Comparison of ENCODE assay signal across 8 cellular contexts in the genomic region with DNA sequence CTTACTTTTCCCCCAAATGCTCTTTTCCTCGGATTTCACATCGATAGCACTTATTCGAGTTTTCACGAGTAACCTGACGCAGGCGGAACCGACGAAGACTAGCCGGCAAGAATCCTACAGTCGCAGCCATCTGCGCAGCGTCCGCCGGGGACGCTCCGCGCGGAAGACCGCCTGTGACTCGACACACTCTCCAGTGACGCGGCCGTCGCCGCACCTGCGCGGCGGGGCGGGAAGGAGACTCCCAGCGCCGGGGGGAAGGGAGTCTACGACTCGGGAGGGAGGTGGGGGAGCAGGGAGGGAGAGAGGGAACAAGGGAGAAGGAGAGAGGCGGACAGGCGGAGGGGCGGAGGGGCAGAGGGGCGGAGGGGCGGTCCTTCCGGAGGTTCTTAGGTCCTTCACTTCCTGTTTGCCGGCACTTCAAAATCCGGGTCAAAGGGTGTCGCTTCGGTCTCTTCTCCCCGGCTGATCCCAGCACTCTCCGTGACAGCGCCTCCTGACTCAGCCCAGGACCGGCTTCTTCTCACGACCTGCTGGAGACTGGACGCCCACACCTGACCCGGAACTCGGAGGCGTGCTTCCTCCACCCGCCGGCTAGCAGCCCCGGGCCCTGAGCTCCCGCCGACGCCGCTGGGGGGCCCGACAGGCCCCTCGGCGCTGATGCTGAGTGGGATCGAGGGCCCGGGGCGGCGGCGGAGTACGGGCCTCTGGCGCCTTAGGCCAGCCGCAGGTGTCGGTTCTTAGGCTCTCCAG. TPM values are rescaled to one million over a fixed set of nuclear protein-coding genes. Genes with fewer than 3 reads are reported as not detected.
A peak's percentile ranks its signal among the peaks of the same experiment; 100 is the strongest.
DNase-seq lines count a peak whose midpoint lies in the region; ATAC-seq, FAIRE-seq and TF ChIP-seq lines count a peak whose summit lies in the region.

A gene with protein sequence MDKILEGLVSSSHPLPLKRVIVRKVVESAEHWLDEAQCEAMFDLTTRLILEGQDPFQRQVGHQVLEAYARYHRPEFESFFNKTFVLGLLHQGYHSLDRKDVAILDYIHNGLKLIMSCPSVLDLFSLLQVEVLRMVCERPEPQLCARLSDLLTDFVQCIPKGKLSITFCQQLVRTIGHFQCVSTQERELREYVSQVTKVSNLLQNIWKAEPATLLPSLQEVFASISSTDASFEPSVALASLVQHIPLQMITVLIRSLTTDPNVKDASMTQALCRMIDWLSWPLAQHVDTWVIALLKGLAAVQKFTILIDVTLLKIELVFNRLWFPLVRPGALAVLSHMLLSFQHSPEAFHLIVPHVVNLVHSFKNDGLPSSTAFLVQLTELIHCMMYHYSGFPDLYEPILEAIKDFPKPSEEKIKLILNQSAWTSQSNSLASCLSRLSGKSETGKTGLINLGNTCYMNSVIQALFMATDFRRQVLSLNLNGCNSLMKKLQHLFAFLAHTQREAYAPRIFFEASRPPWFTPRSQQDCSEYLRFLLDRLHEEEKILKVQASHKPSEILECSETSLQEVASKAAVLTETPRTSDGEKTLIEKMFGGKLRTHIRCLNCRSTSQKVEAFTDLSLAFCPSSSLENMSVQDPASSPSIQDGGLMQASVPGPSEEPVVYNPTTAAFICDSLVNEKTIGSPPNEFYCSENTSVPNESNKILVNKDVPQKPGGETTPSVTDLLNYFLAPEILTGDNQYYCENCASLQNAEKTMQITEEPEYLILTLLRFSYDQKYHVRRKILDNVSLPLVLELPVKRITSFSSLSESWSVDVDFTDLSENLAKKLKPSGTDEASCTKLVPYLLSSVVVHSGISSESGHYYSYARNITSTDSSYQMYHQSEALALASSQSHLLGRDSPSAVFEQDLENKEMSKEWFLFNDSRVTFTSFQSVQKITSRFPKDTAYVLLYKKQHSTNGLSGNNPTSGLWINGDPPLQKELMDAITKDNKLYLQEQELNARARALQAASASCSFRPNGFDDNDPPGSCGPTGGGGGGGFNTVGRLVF (plus strand): TSS at position 415 of the 750 bp plus-strand sequence. CDS start 534 bp downstream, outside the sequence.

- H3K27ac Mint-ChIP-seq in dendritic cell treated with granulocyte-macrophage colony-stimulating factor and Interleukin-4, amounts not matched to agents 40 ng/mL and 50 ng/mL, for 4 days: peak within 1 kb of the TSS; percentile 87

- peaks cover 30% of the 10 kb centered on the region for H4K20me1 ChIP-seq in HepG2 (ENCODE audit: insufficient read depth, low read length)

- H3K36me3 ChIP-seq in HepG2 (replicated peaks in 1 of 2; ENCODE audit: control insufficient read depth in 1 of 2, insufficient read depth in 2 of 2, low read length in 2 of 2): peaks cover 0 to 4% of the 10 kb centered on the region in 2 experiments; a peak in 2 of 5 replicates

- H3K4me3 Mint-ChIP-seq in dendritic cell treated with granulocyte-macrophage colony-stimulating factor and Interleukin-4, amounts not matched to agents 40 ng/mL and 50 ng/mL, for 4 days: peak within 1 kb of the TSS; percentile 99

- H3K36me3 Mint-ChIP-seq in dendritic cell treated with granulocyte-macrophage colony-stimulating factor and Interleukin-4, amounts not matched to agents 40 ng/mL and 50 ng/mL, for 4 days (ENCODE audit: low read depth): peaks cover 42% of the 10 kb centered on the region

- no peaks in the 10 kb centered on the region; a peak in 1 of 5 replicates for H3K27me3 ChIP-seq in HepG2 (ENCODE audit: control insufficient read depth in 1 of 2, insufficient read depth in 2 of 2, low read length in 2 of 2)

- peak within 1 kb of the TSS; percentile 83 to 100 (median 96) for H3K4me3 ChIP-seq in HepG2 (replicated peaks in 1 of 3; ENCODE audit: insufficient read depth in 1 of 3, low read depth in 2 of 3, low read length in 3 of 3)

- H3K4me1 Mint-ChIP-seq in dendritic cell treated with granulocyte-macrophage colony-stimulating factor and Interleukin-4, amounts not matched to agents 40 ng/mL and 50 ng/mL, for 4 days (ENCODE audit: low read depth): peaks cover 40% of the 10 kb centered on the region

- H2AFZ ChIP-seq in HepG2 (ENCODE audit: low read length): peak within 1 kb of the TSS; percentile 99

- peak; percentile 35 to 97 (median 88) for DNase-seq in C1 segment of cervical spinal cord (lab: John Stamatoyannopoulos, UW)
- peak; percentile 97 for DNase-seq in NCI-H69 (lab: John Stamatoyannopoulos, UW)
- DNase-seq in activated CD4-positive, alpha-beta T cell treated with anti-CD3 and anti-CD28 coated beads, Interleukin-2, amount 50 U/mL, for 24 hours (ENCODE audit: low read depth in 1 of 2, low spot score in 1 of 2): peak; percentile 79 to 86
- DNase-seq in HepG2 (ENCODE audit: low spot score): peak; percentile 91
- DNase-seq in stimulated activated CD4-positive, alpha-beta T cell treated with anti-CD3 and anti-CD28 coated beads, Interleukin-4, amount 100 ng/mL, for 1 hour: peak; percentile 88

- H3K9me3 ChIP-seq in HepG2 (ENCODE audit: low read length): no peaks in the 10 kb centered on the region

- FAIRE-seq in HepG2 (lab: Jason Lieb, UNC): no peak

- TF ChIP-seq CTCF in HepG2 (CRISPR knock-in tag; IDR thresholded peaks at IDR 0.05): no peak; the same call in 1 of the 2 replicates

- POLR2A ChIA-PET in HepG2 (lab: Yijun Ruan, JAX): interaction anchor here (1.1 to 2.6 kb wide), 4 partner anchors 18 to 329 kb away, joined by 3 to 10 read pairs (median 5); a partner anchor contains a TSS

- TF ChIP-seq EP300 in HepG2 (IDR thresholded peaks at IDR 0.05; ENCODE audit: low read depth in 2 of 2, low read length in 2 of 2) (no peak; a peak in 1 of 4 replicates), HepG2 (CRISPR knock-in tag; IDR thresholded peaks at IDR 0.05; ENCODE audit: borderline replicate concordance) (no peak)

- peak within 1 kb of the TSS; percentile 81 for H3K4me2 ChIP-seq in HepG2 (ENCODE audit: low read depth, low read length)

- H3K4me1 ChIP-seq in HepG2 (ENCODE audit: insufficient read depth, low read length): peaks cover 34% of the 10 kb centered on the region

- TF ChIP-seq POLR2A in HepG2 (IDR thresholded peaks at IDR 0.05; ENCODE audit: insufficient read depth in 1 of 2, low read depth in 2 of 2, low read length in 2 of 2): peak; percentile 82 to 93

- H3K79me2 ChIP-seq in HepG2 (ENCODE audit: insufficient read depth, low read length): peaks cover 43% of the 10 kb centered on the region

- H3K9ac ChIP-seq in HepG2 (ENCODE audit: insufficient read depth, low read depth, low read length): peak within 1 kb of the TSS; percentile 82

- in situ Hi-C loops in HepG2 (cut with HindIII; ENCODE audit: extremely low pct_ligation_motif_present, low pct_unique_long_range_greater_than_20kb): loop anchor here (10.0 to 25.0 kb wide), 2 partner anchors 197 to 330 kb away; a partner anchor contains a TSS

- 2% methylated on average over 39 of the region's 71 CpGs for WGBS in HepG2 (ENCODE audit: low lambda C conversion rate)

- H3K27ac ChIP-seq in HepG2 (ENCODE audit: extremely low read length, insufficient read depth, low read length): peak within 1 kb of the TSS; percentile 88

- no TSS peak for BruUV-seq in HepG2 (replicated peaks; lab: Mats Ljungman, UMichigan)

- intact Hi-C loops in dendritic cell treated with granulocyte-macrophage colony-stimulating factor and Interleukin-4, amounts not matched to agents 40 ng/mL and 50 ng/mL, for 4 days (cut with micrococcal nuclease): loop anchor here (1.0 to 10.0 kb wide), 5 partner anchors 152 to 1960 kb away; a partner anchor contains a TSS
- intact Hi-C loops in HepG2 (cut with micrococcal nuclease; ENCODE audit: unreplicated experiment): loop anchor here (2.0 to 10.0 kb wide), 4 partner anchors 43 to 1960 kb away; a partner anchor contains a TSS

- ATAC-seq in GM19328 (IDR thresholded peaks at IDR 0.05; ENCODE audit: unreplicated experiment) (peak; percentile 63), HG03520 (IDR thresholded peaks at IDR 0.05; ENCODE audit: unreplicated experiment) (peak; percentile 73), HepG2 (peak; percentile 94)

- CTCF ChIA-PET in HepG2 (lab: Yijun Ruan, JAX; ENCODE audit: low intra/inter-chr PET ratio, low total read pairs): no interaction called here

- H3K9me3 Mint-ChIP-seq in dendritic cell treated with granulocyte-macrophage colony-stimulating factor and Interleukin-4, amounts not matched to agents 40 ng/mL and 50 ng/mL, for 4 days: no peaks in the 10 kb centered on the region

- H3K27me3 Mint-ChIP-seq in dendritic cell treated with granulocyte-macrophage colony-stimulating factor and Interleukin-4, amounts not matched to agents 40 ng/mL and 50 ng/mL, for 4 days: no peaks in the 10 kb centered on the region

- TF ChIP-seq RAD21 in HepG2 (CRISPR knock-in tag; IDR thresholded peaks at IDR 0.05): no peak

TF ChIP-seq in HepG2, 621 proteins besides CTCF, POLR2A, EP300 and RAD21 (continues in another document):
- TF ChIP-seq SP1 (IDR thresholded peaks at IDR 0.05): no peak
- 0 out of 2 replicates have a peak, but pooled peaks have one; percentile 38 for TF ChIP-seq SP1 (CRISPR knock-in tag; IDR thresholded peaks at IDR 0.05)
- TF ChIP-seq ZIK1 (CRISPR knock-in tag; IDR thresholded peaks at IDR 0.05; ENCODE audit: borderline replicate concordance, low read depth): no peak
- TF ChIP-seq PCBP1 (IDR thresholded peaks at IDR 0.05; ENCODE audit: borderline replicate concordance, low read depth, low read length): 0 out of 2 replicates have a peak, but pooled peaks have one; percentile 17

RNA-seq across cellular contexts. Expression of the gene that starts here (rescaled TPM):
- 11.8 and 15.5 TPM in 2 replicates for total RNA-seq in HepG2 (2016; rRNA removed; fragmentation: Illumina TruSeq; extraction: Trizol)
- 1.1 and 1.3 TPM in 2 replicates for total RNA-seq in HepG2 (2016; cell fraction: cytosol; rRNA removed; fragmentation: Illumina TruSeq; extraction: Trizol; ENCODE audit: low read depth)
- 11.6 and 14.2 TPM in 2 replicates for total RNA-seq in HepG2 (2016; cell fraction: insoluble cytoplasmic fraction; rRNA removed; fragmentation: Illumina TruSeq; extraction: Trizol)
- 7.4 and 7.8 TPM in 2 replicates for total RNA-seq in HepG2 (2016; cell fraction: membrane; rRNA removed; fragmentation: Illumina TruSeq; extraction: Trizol)
- 14.3 and 15.3 TPM in 2 replicates for total RNA-seq in HepG2 (2016; cell fraction: nucleus; rRNA removed; fragmentation: Illumina TruSeq; extraction: Trizol)
- polyA plus RNA-seq in HepG2 (2011; rRNA removed): 4.5 and 4.8 TPM in 2 replicates
- 2.9 and 4.1 TPM in 2 replicates for polyA plus RNA-seq in HepG2 (2011; cell fraction: cytosol; rRNA removed)
- polyA plus RNA-seq in HepG2 (2011; cell fraction: nucleus; rRNA removed): 4.3 and 4.4 TPM in 2 replicates
- 5.4 and 5.8 TPM in 2 replicates for polyA plus RNA-seq in HepG2 (2012)
- polyA plus RNA-seq in HepG2 (2016; cell fraction: cytosol; fragmentation: Illumina TruSeq; extraction: Trizol; ENCODE audit: low read depth): 0.45 and 0.48 TPM in 2 replicates
- 8.4 and 9.0 TPM in 2 replicates for polyA plus RNA-seq in HepG2 (2016; cell fraction: insoluble cytoplasmic fraction; fragmentation: Illumina TruSeq; extraction: Trizol; ENCODE audit: low read depth)
- 2.1 and 2.5 TPM in 2 replicates for polyA plus RNA-seq in HepG2 (2016; cell fraction: membrane; fragmentation: Illumina TruSeq; extraction: Trizol; ENCODE audit: low read depth)
- polyA plus RNA-seq in HepG2 (2016; cell fraction: nucleus; fragmentation: Illumina TruSeq; extraction: Trizol; ENCODE audit: insufficient read depth, low read depth): 6.0 and 6.8 TPM in 2 replicates
- 25.6 and 31.9 TPM in 2 replicates for polyA minus RNA-seq in HepG2 (2011; rRNA and poly(A)+ RNA removed; ENCODE audit: low replicate concordance)
- 9.3 and 11.3 TPM in 2 replicates for polyA minus RNA-seq in HepG2 (2011; cell fraction: cytosol; rRNA and poly(A)+ RNA removed)
- 36.6 and 38.2 TPM in 2 replicates for polyA minus RNA-seq in HepG2 (2011; cell fraction: nucleus; rRNA and poly(A)+ RNA removed)

Comparison
In these comparisons a context has a peak if more than half of its experiments do, and no peak if none do; other contexts are left out.
1. Peak in every context shown above with its lines: DNase-seq, ATAC-seq, H3K4me3 ChIP-seq and H3K27ac ChIP-seq.